12 cellular contexts compared by ENCODE assay signal in the genomic region with DNA sequence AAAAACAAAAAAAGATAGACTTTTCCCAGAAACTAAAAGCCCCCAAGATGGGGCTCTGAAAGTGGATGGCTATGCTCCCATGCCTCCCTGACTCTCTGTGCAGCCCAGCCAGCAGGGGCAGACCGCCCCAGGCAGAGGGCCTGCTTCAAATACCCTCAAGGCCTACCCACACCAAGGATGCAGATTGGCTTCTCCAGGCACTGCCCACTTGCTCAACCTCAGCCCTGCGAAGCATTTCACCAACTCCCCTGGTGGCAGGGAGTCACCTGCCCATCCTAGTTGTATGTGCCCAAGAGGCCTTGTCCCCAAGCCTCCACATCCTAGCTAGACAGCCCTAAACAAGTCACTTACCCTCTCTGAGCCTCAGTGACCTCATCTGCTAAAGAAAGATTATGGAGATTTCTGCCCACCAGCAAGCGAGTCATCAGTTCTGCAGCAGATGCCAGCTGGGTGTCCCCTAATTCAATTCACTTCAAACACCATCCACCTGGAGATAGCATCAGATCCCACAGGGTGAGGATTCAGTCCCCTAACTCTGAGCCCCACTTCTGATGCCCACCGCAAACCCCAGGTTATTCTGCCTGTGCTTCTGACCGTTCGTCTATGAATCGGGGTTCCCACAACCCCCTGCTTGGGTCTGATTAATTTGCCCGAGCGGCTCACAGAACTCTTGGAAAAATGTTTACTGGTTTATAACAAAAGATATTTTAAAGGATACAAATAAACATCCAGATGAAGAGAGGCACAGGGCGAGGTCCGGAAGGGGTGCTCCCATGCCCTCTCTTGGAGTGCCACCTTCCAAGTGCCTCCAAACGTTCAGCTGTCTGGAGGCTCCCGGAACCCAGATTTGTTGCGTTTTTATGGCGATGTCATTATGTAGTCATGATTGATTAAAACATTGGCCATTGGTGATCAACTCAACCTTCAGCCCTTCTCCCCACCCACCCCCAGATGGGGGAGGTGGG. TPM values are rescaled to one million over a fixed set of nuclear protein-coding genes. Genes with fewer than 3 reads are reported as not detected.
DNase-seq lines count a peak whose midpoint lies in the region; ATAC-seq, FAIRE-seq and TF ChIP-seq lines count a peak whose summit lies in the region.
"Had no signal": no experiment of that assay in that cellular context is flagged by ENCODE, and none has a peak within 500 bp of the region (broad histone marks: within the 10 kb centered on the region; RNA-seq: fewer than 3 reads in every experiment).

No MANE protein-coding gene starts in this region.

- TF ChIP-seq CTCF in spleen (IDR thresholded peaks at IDR 0.05 in 8 of 11, conservative IDR thresholded peaks at IDR 0.05 in 3 of 11), result no peak

- H3K9me3 ChIP-seq in spleen, result no peaks in the 10 kb centered on the region
- H3K9me3 ChIP-seq: A549, prostate gland had no signal

- no peaks in the 10 kb centered on the region for H3K9me3 Mint-ChIP-seq in T-helper 1 cell treated with Interleukin-12 subunit alpha and Interleukin-12 subunit beta and Interleukin-4 antibody, amounts not matched to agents 30 μg/mL and 1 μg/mL, for 36 hours
- H3K9me3 Mint-ChIP-seq in T-cell, result no peaks in the 10 kb centered on the region

- TF ChIP-seq POLR2A in spleen (IDR thresholded peaks at IDR 0.05) (no peak), GM12891 (IDR thresholded peaks at IDR 0.05; ENCODE audit: low read depth, low read length) (no peak)

- H3K27me3 ChIP-seq in spleen (replicated peaks in 1 of 7), result no peaks in the 10 kb centered on the region

- no peak overlapping the region for H3K4me3 ChIP-seq in spleen
- H3K4me3 ChIP-seq: A549, prostate gland had no signal

- H3K27me3 Mint-ChIP-seq in T-helper 1 cell treated with Interleukin-12 subunit alpha and Interleukin-12 subunit beta and Interleukin-4 antibody, amounts not matched to agents 30 μg/mL and 1 μg/mL, for 36 hours (ENCODE audit: low read depth), result no peaks in the 10 kb centered on the region
- H3K27me3 Mint-ChIP-seq in T-cell, result no peaks in the 10 kb centered on the region

- CTCF ChIA-PET in T-cell (lab: Charles Lee), result no interaction called here

- POLR2A ChIA-PET in T-cell (lab: Charles Lee), result interaction anchor here in 1 of 2 donors (0.6 kb wide), 1 partner anchor 1358 kb away, joined by 3 read pairs; a partner anchor contains a TSS

- no peak for FAIRE-seq in GM12891 (lab: Jason Lieb, UNC)
- FAIRE-seq: A549, keratinocyte had no signal

- 75 to 90% (median 82%) methylated on average over 15 of the region's 15 CpGs for WGBS in spleen, 5 donors

- H3K36me3 ChIP-seq in spleen, result no peaks in the 10 kb centered on the region
- H3K36me3 ChIP-seq: prostate gland had no signal

- DNase-seq in T-helper 1 cell, result no peak
- DNase-seq in T-cell, result peak in 1 of 34 experiments; percentile 1
- DNase-seq in fibroblast of peridontal ligament (ENCODE audit: extremely low read depth), result peak; percentile 22
- peak; percentile 50 for DNase-seq in spleen
- no peak for DNase-seq in GM12891 (ENCODE audit: insufficient read length, low spot score)
- DNase-seq: NCI-H526 treated with DMSO at 0.1 percent for 48 hours had no signal

- H3K4me1 Mint-ChIP-seq in T-helper 1 cell treated with Interleukin-12 subunit alpha and Interleukin-12 subunit beta and Interleukin-4 antibody, amounts not matched to agents 30 μg/mL and 1 μg/mL, for 36 hours (ENCODE audit: low read depth), result peaks cover 25% of the 10 kb centered on the region
- H3K4me1 Mint-ChIP-seq in T-cell, result peaks cover 56 to 73% (median 58%) of the 10 kb centered on the region in 3 donors

- intact Hi-C loops in spleen (cut with DNase I; ENCODE audit: low total_unique reads), result no loop called here

- peaks cover 18 to 65% (median 46%) of the 10 kb centered on the region in 6 donors for H3K4me1 ChIP-seq in spleen

- H3K27ac ChIP-seq in spleen, result peak overlapping the region in 4 of 8 donors; percentile 8 to 41 (median 21)

- ATAC-seq in T-cell (replicated peaks in 1 of 4) (no peak), HG02884 (IDR thresholded peaks at IDR 0.05; ENCODE audit: unreplicated experiment) (no peak), HG02759 (IDR thresholded peaks at IDR 0.05; ENCODE audit: unreplicated experiment) (no peak)
- ATAC-seq: A549 had no signal

- peaks cover 2% of the 10 kb centered on the region for H3K36me3 Mint-ChIP-seq in T-helper 1 cell treated with Interleukin-12 subunit alpha and Interleukin-12 subunit beta and Interleukin-4 antibody, amounts not matched to agents 30 μg/mL and 1 μg/mL, for 36 hours (ENCODE audit: low read depth)
- H3K36me3 Mint-ChIP-seq in T-cell, result no peaks in the 10 kb centered on the region

- peak overlapping the region; percentile 69 for H3K27ac Mint-ChIP-seq in T-helper 1 cell treated with Interleukin-12 subunit alpha and Interleukin-12 subunit beta and Interleukin-4 antibody, amounts not matched to agents 30 μg/mL and 1 μg/mL, for 36 hours
- H3K27ac Mint-ChIP-seq in T-cell, result peak overlapping the region; percentile 95 to 97

- H3K4me3 Mint-ChIP-seq in T-helper 1 cell treated with Interleukin-12 subunit alpha and Interleukin-12 subunit beta and Interleukin-4 antibody, amounts not matched to agents 30 μg/mL and 1 μg/mL, for 36 hours, result no peak overlapping the region
- peak overlapping the region; percentile 45 to 59 (median 48) for H3K4me3 Mint-ChIP-seq in T-cell

TF ChIP-seq in GM12891, 5 proteins besides CTCF, POLR2A, EP300 and RAD21:
- no peak for TF ChIP-seq PAX5 (IDR thresholded peaks at IDR 0.05; ENCODE audit: insufficient read depth, low read length, severe bottlenecking)

RNA-seq across cellular contexts. Expression of a gene that starts 18.6 kb away (rescaled TPM):
- 10 to 100 TPM; 16.8 to 27.1 (median 21.2) TPM for total RNA-seq in T-cell
- 100 to 1,000 TPM; 117 to 210 (median 129) TPM for total RNA-seq in spleen
- polyA plus RNA-seq in spleen, result 10 to 100 TPM; 10.7 to 29.7 (median 11.8) TPM
- polyA plus RNA-seq in GM12891 (2012; ENCODE audit: low read depth, missing spikeins), result 21.2 TPM

Comparison
In these comparisons a context has a peak if more than half of its experiments do, and no peak if none do; other contexts are left out.
1. DNase-seq: peak in fibroblast of peridontal ligament (single experiment) and spleen (single experiment); none in T-helper 1 cell (0 of 5) and GM12891 (single experiment).
2. RNA of a gene that starts 18.6 kb away (total RNA-seq): 117 to 210 TPM in spleen; 16.8 to 27.1 TPM in T-cell; every median in the first group is over 4 times any median in the second.